Comparison of ENCODE assay signal across 1 cellular context in the genomic region with DNA sequence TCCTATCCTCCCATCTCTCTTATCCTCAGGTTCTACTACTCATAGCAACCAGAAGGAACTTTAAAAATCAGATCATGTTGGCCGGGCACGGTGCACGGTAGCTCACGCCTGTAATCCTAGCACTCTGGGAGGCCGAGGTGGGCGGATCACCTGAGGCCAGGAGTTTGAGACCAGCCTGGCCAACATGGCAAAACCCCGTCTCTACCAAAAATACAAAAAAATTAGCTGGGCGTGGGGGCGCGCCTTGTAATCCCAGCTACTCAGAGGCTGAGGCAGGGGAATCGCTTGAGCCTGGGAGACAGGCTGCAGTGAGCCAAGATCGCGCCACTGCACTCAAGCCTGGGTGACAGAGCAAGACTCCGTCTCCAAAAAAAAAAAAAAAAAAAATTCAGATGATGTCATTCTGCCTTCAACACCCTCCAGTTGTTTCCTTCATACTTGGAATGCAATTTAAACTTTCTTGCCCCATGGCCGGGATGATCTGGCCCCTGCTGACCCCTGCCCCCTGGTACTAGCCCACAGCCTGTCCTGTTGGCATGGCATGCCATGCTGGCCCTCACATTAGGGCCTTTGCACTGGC.
TF ChIP-seq lines count a peak whose summit lies in the region.
"Not testable (repeated sequence)": the region's sequence is repeated elsewhere in the genome, so short reads cannot be mapped to it uniquely, and the experiment has no call there.

No MANE protein-coding gene starts in this region.

TF ChIP-seq in HepG2, 621 proteins besides CTCF, POLR2A, EP300 and RAD21:
- TF ChIP-seq, protein P1, sequence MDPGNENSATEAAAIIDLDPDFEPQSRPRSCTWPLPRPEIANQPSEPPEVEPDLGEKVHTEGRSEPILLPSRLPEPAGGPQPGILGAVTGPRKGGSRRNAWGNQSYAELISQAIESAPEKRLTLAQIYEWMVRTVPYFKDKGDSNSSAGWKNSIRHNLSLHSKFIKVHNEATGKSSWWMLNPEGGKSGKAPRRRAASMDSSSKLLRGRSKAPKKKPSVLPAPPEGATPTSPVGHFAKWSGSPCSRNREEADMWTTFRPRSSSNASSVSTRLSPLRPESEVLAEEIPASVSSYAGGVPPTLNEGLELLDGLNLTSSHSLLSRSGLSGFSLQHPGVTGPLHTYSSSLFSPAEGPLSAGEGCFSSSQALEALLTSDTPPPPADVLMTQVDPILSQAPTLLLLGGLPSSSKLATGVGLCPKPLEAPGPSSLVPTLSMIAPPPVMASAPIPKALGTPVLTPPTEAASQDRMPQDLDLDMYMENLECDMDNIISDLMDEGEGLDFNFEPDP (CRISPR knock-in tag; conservative IDR thresholded peaks at IDR 0.05), result 0 out of 2 replicates have a peak, but pooled peaks have one; percentile 23
- TF ChIP-seq ATF7 (IDR thresholded peaks at IDR 0.05), result peak; percentile 81
- not testable (repeated sequence) for TF ChIP-seq ATF7 (CRISPR knock-in tag; IDR thresholded peaks at IDR 0.05)
TF ChIP-seq in HepG2: peak in this region for 2; not testable (repeated sequence) for 619.
